In the genomic region with DNA sequence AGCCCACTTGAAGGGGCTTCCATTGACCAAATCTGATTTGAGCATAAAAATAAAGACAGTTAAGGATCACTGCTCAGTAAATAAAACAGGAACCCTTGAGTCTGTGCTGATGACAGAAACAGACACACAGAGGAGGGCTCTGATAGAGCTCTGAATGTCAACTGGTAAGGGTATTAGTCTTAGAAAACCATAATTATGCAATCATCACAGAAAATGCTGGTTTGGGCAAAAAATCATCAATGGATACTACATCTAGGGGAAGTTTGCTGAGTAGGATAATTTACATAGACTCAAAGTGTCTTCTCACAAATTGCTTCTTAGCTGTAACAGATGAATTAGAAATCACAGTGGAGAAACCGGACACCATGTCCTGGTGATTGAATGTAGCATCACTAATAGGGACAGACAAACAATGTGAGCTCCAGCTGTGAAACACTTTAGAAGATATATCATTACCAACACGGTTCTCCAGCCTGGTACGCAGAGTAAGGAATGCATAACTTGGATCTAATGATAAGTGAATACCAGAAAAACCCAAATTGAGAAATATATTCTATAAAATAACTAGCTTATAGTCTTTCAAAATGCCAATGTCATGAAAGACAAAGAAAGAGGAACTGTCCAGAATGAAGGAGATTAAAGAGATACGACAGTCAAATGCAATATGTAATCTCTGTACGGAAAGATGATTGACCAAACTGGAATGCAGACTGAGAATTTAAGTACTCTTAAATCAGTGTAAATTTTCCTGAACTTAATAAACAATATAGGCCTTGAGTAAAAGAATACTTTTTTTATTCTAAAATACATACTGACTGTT, we compare ENCODE assay signal across 1 cellular context.
TF ChIP-seq lines count a peak whose summit lies in the region.

No MANE protein-coding gene starts in this region.

TF ChIP-seq in K562, 482 proteins besides CTCF, POLR2A, EP300 and RAD21:
- TF ChIP-seq ESRRB (CRISPR knock-in tag; IDR thresholded peaks at IDR 0.05; ENCODE audit: borderline replicate concordance) (no peak), C11orf30 (IDR thresholded peaks at IDR 0.05; ENCODE audit: low read depth) (0 out of 2 replicates have a peak, but pooled peaks have one; percentile 45), MAFK (IDR thresholded peaks at IDR 0.05; ENCODE audit: low read length) (0 out of 2 replicates have a peak, but pooled peaks have one; percentile 9), SPI1 (IDR thresholded peaks at IDR 0.05; ENCODE audit: borderline replicate concordance, low read depth, low read length) (peak; percentile 77), MAFF (IDR thresholded peaks at IDR 0.05; ENCODE audit: low read length) (0 out of 2 replicates have a peak, but pooled peaks have one; percentile 7), ZNF316 (IDR thresholded peaks at IDR 0.05) (peak; percentile 68; the same call in 1 of the 2 replicates)
- TF ChIP-seq, protein P1, sequence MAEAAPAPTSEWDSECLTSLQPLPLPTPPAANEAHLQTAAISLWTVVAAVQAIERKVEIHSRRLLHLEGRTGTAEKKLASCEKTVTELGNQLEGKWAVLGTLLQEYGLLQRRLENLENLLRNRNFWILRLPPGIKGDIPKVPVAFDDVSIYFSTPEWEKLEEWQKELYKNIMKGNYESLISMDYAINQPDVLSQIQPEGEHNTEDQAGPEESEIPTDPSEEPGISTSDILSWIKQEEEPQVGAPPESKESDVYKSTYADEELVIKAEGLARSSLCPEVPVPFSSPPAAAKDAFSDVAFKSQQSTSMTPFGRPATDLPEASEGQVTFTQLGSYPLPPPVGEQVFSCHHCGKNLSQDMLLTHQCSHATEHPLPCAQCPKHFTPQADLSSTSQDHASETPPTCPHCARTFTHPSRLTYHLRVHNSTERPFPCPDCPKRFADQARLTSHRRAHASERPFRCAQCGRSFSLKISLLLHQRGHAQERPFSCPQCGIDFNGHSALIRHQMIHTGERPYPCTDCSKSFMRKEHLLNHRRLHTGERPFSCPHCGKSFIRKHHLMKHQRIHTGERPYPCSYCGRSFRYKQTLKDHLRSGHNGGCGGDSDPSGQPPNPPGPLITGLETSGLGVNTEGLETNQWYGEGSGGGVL (CRISPR knock-in tag; IDR thresholded peaks at IDR 0.05), result no peak
- TF ChIP-seq, protein P2, sequence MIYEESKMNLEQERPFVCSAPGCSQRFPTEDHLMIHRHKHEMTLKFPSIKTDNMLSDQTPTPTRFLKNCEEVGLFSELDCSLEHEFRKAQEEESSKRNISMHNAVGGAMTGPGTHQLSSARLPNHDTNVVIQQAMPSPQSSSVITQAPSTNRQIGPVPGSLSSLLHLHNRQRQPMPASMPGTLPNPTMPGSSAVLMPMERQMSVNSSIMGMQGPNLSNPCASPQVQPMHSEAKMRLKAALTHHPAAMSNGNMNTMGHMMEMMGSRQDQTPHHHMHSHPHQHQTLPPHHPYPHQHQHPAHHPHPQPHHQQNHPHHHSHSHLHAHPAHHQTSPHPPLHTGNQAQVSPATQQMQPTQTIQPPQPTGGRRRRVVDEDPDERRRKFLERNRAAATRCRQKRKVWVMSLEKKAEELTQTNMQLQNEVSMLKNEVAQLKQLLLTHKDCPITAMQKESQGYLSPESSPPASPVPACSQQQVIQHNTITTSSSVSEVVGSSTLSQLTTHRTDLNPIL (CRISPR knock-in tag; IDR thresholded peaks at IDR 0.05), result no peak
